In genomic region chr6:103800131-103800670, GRCh38 we compare ENCODE assay signal across 18 cellular contexts.
DNase-seq lines count a peak whose midpoint lies in the region; ATAC-seq and TF ChIP-seq lines count a peak whose summit lies in the region.
"Had no signal": no experiment of that assay in that cellular context is flagged by ENCODE, and none has a peak within 500 bp of the region (broad histone marks: within the 10 kb centered on the region; RNA-seq: fewer than 3 reads in every experiment).

No MANE protein-coding gene starts in this region.

- H3K36me3 Mint-ChIP-seq in glutamatergic neuron (ENCODE audit: unreplicated experiment): no peaks in the 10 kb centered on the region
- H3K36me3 Mint-ChIP-seq: CD8-positive, alpha-beta T cell had no signal

- ATAC-seq in HG03045 (IDR thresholded peaks at IDR 0.05; ENCODE audit: unreplicated experiment) (no peak), HG02870 (IDR thresholded peaks at IDR 0.05; ENCODE audit: unreplicated experiment) (no peak)
- ATAC-seq: CD8-positive, alpha-beta T cell; K562; PC-3 had no signal

- 72% methylated on average over 2 of the region's 2 CpGs for WGBS in suprapubic skin

- peaks cover 10% of the 10 kb centered on the region for H3K4me1 Mint-ChIP-seq in glutamatergic neuron (ENCODE audit: low read depth, unreplicated experiment)

- H3K27ac ChIP-seq in suprapubic skin: no peak overlapping the region
- H3K27ac ChIP-seq: 22Rv1, BLaER1, GM23248, SJSA1 had no signal

- H3K27me3 ChIP-seq in suprapubic skin: no peaks in the 10 kb centered on the region
- H3K27me3 ChIP-seq: BLaER1, SJSA1 had no signal

- H3K9me3 ChIP-seq in suprapubic skin: no peaks in the 10 kb centered on the region
- H3K9me3 ChIP-seq: BLaER1, SJSA1 had no signal

- H3K27me3 Mint-ChIP-seq in glutamatergic neuron (ENCODE audit: unreplicated experiment): peaks cover 2% of the 10 kb centered on the region

- DNase-seq in DMS 273 (lab: John Stamatoyannopoulos, UW; ENCODE audit: unreplicated experiment) (peak; percentile 42), DMS 273 treated with DMSO at 0.1 percent for 48 hours (lab: John Stamatoyannopoulos, UW) (no peak), NCI-H2171 (lab: John Stamatoyannopoulos, UW) (peak; percentile 42), NCI-H82 (lab: John Stamatoyannopoulos, UW) (peak; percentile 96), glutamatergic neuron (no peak), suprapubic skin (ENCODE audit: low spot score in 2 of 2) (no peak)
- DNase-seq: CD8-positive, alpha-beta T cell; GM23248; HCEC 1CT; NCI-H510A treated with DMSO at 0.1 percent for 48 hours; PC-3; SW 1271 had no signal

- TF ChIP-seq CTCF in glutamatergic neuron (IDR thresholded peaks at IDR 0.05; ENCODE audit: partially characterized antibody, unreplicated experiment) (no peak), suprapubic skin (IDR thresholded peaks at IDR 0.05) (no peak)

- H3K4me3 ChIP-seq in suprapubic skin: no peak overlapping the region
- H3K4me3 ChIP-seq: BLaER1, GM23248, K562, SJSA1 had no signal

- H3K27ac Mint-ChIP-seq in glutamatergic neuron (ENCODE audit: unreplicated experiment): peak overlapping the region; percentile 77
- H3K27ac Mint-ChIP-seq: CD8-positive, alpha-beta T cell had no signal

- no peaks in the 10 kb centered on the region for H3K4me1 ChIP-seq in suprapubic skin
- H3K4me1 ChIP-seq: BLaER1, SJSA1 had no signal

- TF ChIP-seq EP300 in suprapubic skin (IDR thresholded peaks at IDR 0.05): no peak

- no peak for TF ChIP-seq POLR2A in suprapubic skin (IDR thresholded peaks at IDR 0.05)

- H3K9me3 Mint-ChIP-seq in glutamatergic neuron (ENCODE audit: unreplicated experiment): no peaks in the 10 kb centered on the region

- no peak overlapping the region for H3K4me3 Mint-ChIP-seq in glutamatergic neuron (ENCODE audit: unreplicated experiment)
- H3K4me3 Mint-ChIP-seq: CD8-positive, alpha-beta T cell had no signal

- H3K36me3 ChIP-seq in suprapubic skin: no peaks in the 10 kb centered on the region
- H3K36me3 ChIP-seq: BLaER1, SJSA1 had no signal

Comparison
In these comparisons a context has a peak if more than half of its experiments do, and no peak if none do; other contexts are left out.
1. DNase-seq: peak in DMS 273 (single experiment), NCI-H2171 (single experiment) and NCI-H82 (single experiment); none in DMS 273 treated with DMSO at 0.1 percent for 48 hours (single experiment), glutamatergic neuron (single experiment) and suprapubic skin (0 of 2).